In genomic region chr20:1072258-1072657, GRCh38 we compare ENCODE assay signal across 7 cellular contexts.
"Had no signal": no experiment of that assay in that cellular context is flagged by ENCODE, and none has a peak within 500 bp of the region (broad histone marks: within the 10 kb centered on the region; RNA-seq: fewer than 3 reads in every experiment).

No MANE protein-coding gene starts in this region.

- FAIRE-seq: G401.6, GM12878, GM12891, GM12892, GM19239 had no signal

- H3K4me3 ChIP-seq: GM12878 had no signal

- DNase-seq: GDM1, GF-D8 had no signal

- ATAC-seq: GM12878 had no signal
